In the genomic region with DNA sequence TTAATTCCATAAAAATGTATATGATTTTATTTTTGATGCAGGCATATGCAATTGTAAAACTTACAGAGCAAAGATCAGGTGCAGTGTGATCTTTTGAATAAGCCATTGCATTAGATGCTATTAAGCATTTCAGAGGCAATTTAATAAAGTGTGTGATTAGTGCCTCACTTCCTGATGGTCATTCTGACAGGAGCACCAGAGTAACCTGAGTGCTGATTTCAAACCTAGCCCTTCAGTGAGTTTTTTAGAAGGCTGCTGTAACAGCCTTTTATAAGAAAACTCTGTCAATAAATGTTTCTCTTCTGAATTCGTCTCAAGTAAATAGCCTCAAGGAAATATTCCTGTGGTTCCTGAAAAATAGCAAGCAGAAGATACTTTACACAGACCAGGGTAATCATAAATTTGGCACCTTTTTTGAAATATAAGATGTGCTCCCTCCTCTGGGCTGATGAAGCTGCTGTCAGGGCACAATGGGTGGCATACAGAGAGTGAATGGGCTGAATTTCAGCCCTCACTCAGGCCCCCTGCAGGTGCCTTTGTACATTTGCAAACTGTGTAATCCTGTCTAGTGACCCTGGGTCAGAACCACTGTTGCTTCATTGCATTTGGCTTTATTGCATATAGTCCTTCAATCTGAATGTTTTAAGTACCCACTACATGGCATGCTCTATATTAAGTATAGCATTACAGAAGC, we compare ENCODE assay signal across 8 cellular contexts.
DNase-seq lines count a peak whose midpoint lies in the region; ATAC-seq and TF ChIP-seq lines count a peak whose summit lies in the region.

No MANE protein-coding gene starts in this region.

- DNase-seq in DMS53 treated with DMSO at 0.1 percent for 48 hours (lab: John Stamatoyannopoulos, UW; ENCODE audit: unreplicated experiment) (peak; percentile 15), HuH-7 (ENCODE audit: low spot score) (peak; percentile 7), ascending aorta (ENCODE audit: low spot score in 2 of 2) (no peak), osteocyte (ENCODE audit: extremely low spot score, unreplicated experiment) (no peak), NOMO-1 (lab: John Stamatoyannopoulos, UW; ENCODE audit: unreplicated experiment in 2 of 2) (no peak), NCI-H510A (lab: John Stamatoyannopoulos, UW) (no peak)
- DNase-seq in activated naive CD4-positive, alpha-beta T cell treated with Interleukin-2 at 50 U/mL for 16 hours = no peak

- H3K27ac Mint-ChIP-seq in osteocyte (ENCODE audit: unreplicated experiment) = no peak overlapping the region

- peaks cover 15% of the 10 kb centered on the region for H3K4me1 Mint-ChIP-seq in osteocyte (ENCODE audit: unreplicated experiment)

- ATAC-seq in GM19467 (IDR thresholded peaks at IDR 0.05; ENCODE audit: unreplicated experiment) = peak; percentile 61

- H3K9me3 Mint-ChIP-seq in osteocyte (ENCODE audit: unreplicated experiment) = no peaks in the 10 kb centered on the region

- no peak overlapping the region for H3K4me3 Mint-ChIP-seq in osteocyte (ENCODE audit: unreplicated experiment)

- no peaks in the 10 kb centered on the region for H3K36me3 ChIP-seq in ascending aorta

- no peaks in the 10 kb centered on the region for H3K27me3 Mint-ChIP-seq in osteocyte (ENCODE audit: unreplicated experiment)

- peak overlapping the region; percentile 14 to 84 for H3K27ac ChIP-seq in ascending aorta

- no peak overlapping the region for H3K4me3 ChIP-seq in ascending aorta

- H3K27me3 ChIP-seq in ascending aorta = no peaks in the 10 kb centered on the region

- H3K9me3 ChIP-seq in ascending aorta = no peaks in the 10 kb centered on the region

- H3K36me3 Mint-ChIP-seq in osteocyte (ENCODE audit: unreplicated experiment) = no peaks in the 10 kb centered on the region

- no peak for TF ChIP-seq CTCF in ascending aorta (IDR thresholded peaks at IDR 0.05)
- peak; percentile 50 for TF ChIP-seq CTCF in osteocyte (IDR thresholded peaks at IDR 0.05)

- intact Hi-C loops in ascending aorta (cut with DNase I) = loop anchor here (10.0 kb wide), 1 partner anchor 188 kb away; no protein-coding TSS in a partner anchor

- H3K4me1 ChIP-seq in ascending aorta = peaks cover 10 to 37% of the 10 kb centered on the region in 2 donors

Comparison
In these comparisons a context has a peak if more than half of its experiments do, and no peak if none do; other contexts are left out.
1. DNase-seq: peak in DMS53 treated with DMSO at 0.1 percent for 48 hours (single experiment) and HuH-7 (single experiment); none in ascending aorta (0 of 2), osteocyte (single experiment), NOMO-1 (0 of 2), NCI-H510A (single experiment) and activated naive CD4-positive, alpha-beta T cell treated with Interleukin-2 at 50 U/mL for 16 hours (single experiment).